In the genomic region with DNA sequence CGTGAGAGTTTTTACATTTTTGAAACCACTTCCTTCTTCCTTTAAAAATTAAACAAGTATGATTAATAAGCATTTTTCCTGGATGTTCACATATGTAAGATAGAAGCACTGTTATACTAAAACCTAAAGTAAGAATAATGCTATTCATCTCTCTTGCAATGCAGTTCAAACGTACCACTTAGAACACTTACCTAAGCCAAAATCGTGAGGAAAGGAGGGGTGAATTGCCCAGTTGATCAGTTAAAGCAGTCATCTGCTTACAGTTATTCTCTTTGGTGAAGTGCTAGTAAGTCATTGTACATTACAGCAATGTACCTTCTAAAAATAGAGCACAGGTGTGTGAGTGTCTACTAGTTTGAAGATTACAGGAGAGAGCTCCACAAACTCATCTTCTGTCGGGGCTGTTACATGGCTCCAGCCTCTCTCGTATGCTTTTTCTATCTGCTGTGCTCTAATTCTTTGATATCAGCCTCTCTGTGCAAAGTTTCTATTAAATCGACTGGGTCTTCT, we compare ENCODE assay signal across 17 cellular contexts. TPM values are rescaled to one million over a fixed set of nuclear protein-coding genes. Genes with fewer than 3 reads are reported as not detected.
"Had no signal": no experiment of that assay in that cellular context is flagged by ENCODE, and none has a peak within 500 bp of the region (broad histone marks: within the 10 kb centered on the region; RNA-seq: fewer than 3 reads in every experiment).

No MANE protein-coding gene starts in this region.

- H3K4me1 ChIP-seq: foreskin keratinocyte had no signal

- H3K27ac Mint-ChIP-seq: activated naive CD4-positive, alpha-beta T cell treated with anti-CD3 and anti-CD28 coated beads, Interleukin-2, amount 50 U/mL, for 24 hours; activated T-helper 2 cell treated with anti-CD3 and anti-CD28 coated beads, Interferon-gamma antibody, Interleukin-2, Interleukin-4, amounts not matched to agents 10 μg/mL and 5 μg/mL and 100 μg/mL, durations not matched to agents 14 hours and 24 hours and 36 hours; T-helper 17 cell had no signal

- H3K36me3 ChIP-seq: esophagus muscularis mucosa, pancreas, thoracic aorta had no signal

- H3K36me3 Mint-ChIP-seq: activated naive CD4-positive, alpha-beta T cell treated with anti-CD3 and anti-CD28 coated beads, Interleukin-2, amount 50 U/mL, for 24 hours had no signal

- H3K4me3 ChIP-seq: esophagus muscularis mucosa, pancreas, thoracic aorta had no signal

- H3K9me3 Mint-ChIP-seq: activated naive CD4-positive, alpha-beta T cell treated with anti-CD3 and anti-CD28 coated beads, Interleukin-2, amount 50 U/mL, for 24 hours; activated T-helper 2 cell treated with anti-CD3 and anti-CD28 coated beads, Interferon-gamma antibody, Interleukin-2, Interleukin-4, amounts not matched to agents 10 μg/mL and 5 μg/mL and 100 μg/mL, durations not matched to agents 14 hours and 24 hours and 36 hours; neural crest cell had no signal

- H3K9me3 ChIP-seq: esophagus muscularis mucosa, pancreas, thoracic aorta had no signal

- H3K27ac ChIP-seq: foreskin keratinocyte, pancreas, thoracic aorta had no signal

- DNase-seq: activated CD4-positive, alpha-beta T cell treated with anti-CD3 and anti-CD28 coated beads, Interleukin-2, amount 50 U/mL, for 1 hour; amygdala; foreskin keratinocyte; head of caudate nucleus; islet precursor cell; left ventricle myocardium superior; mesenchymal stem cell; pancreas; stimulated activated CD4-positive, alpha-beta T cell treated with anti-CD3 and anti-CD28 coated beads, Interleukin-4, amount 100 ng/mL, for 1 hour; stimulated activated CD8-positive, alpha-beta memory T cell treated with anti-CD3 and anti-CD28 coated beads, Interleukin-4, amount 100 ng/mL, for 48 hours; stimulated activated naive CD8-positive, alpha-beta T cell treated with anti-CD3 and anti-CD28 coated beads, Interleukin-15, Interleukin-2, amounts not matched to agents 100 U/mL and 50 U/mL, for 24 hours; T-helper 17 cell had no signal

- ATAC-seq: foreskin keratinocyte; left ventricle myocardium superior; pancreas; stimulated activated naive CD8-positive, alpha-beta T cell treated with anti-CD3 and anti-CD28 coated beads, Interleukin-15, Interleukin-2, amounts not matched to agents 100 U/mL and 50 U/mL, for 24 hours; T-helper 17 cell had no signal

- H3K4me3 Mint-ChIP-seq: activated naive CD4-positive, alpha-beta T cell treated with anti-CD3 and anti-CD28 coated beads, Interleukin-2, amount 50 U/mL, for 24 hours; neural crest cell; T-helper 17 cell had no signal

RNA-seq across cellular contexts. Expression of a gene that starts 3.4 kb away (rescaled TPM):
- total RNA-seq: activated T-helper 2 cell treated with anti-CD3 and anti-CD28 coated beads, Interferon-gamma antibody, Interleukin-2, Interleukin-4, amounts not matched to agents 10 μg/mL and 5 μg/mL and 100 μg/mL, durations not matched to agents 14 hours and 24 hours and 36 hours; foreskin keratinocyte; T-helper 17 cell had no signal
